In genomic region chr11:92794783-92795182, GRCh38 we compare ENCODE assay signal across 2 cellular contexts.
A peak's percentile ranks its signal among the peaks of the same experiment; 100 is the strongest.
TF ChIP-seq lines count a peak whose summit lies in the region.

No MANE protein-coding gene starts in this region.

TF ChIP-seq in HEK293, 187 proteins besides CTCF, POLR2A, EP300 and RAD21 (continued from another document):
- TF ChIP-seq PRDM6 (tag by site-specific recombination; IDR thresholded peaks at IDR 0.05) (peak; percentile 67), ZNF843 (tag by site-specific recombination; IDR thresholded peaks at IDR 0.05) (peak; percentile 54; the same call in 1 of the 2 replicates), IKZF3 (tag by site-specific recombination; IDR thresholded peaks at IDR 0.05) (peak; percentile 18; the same call in 1 of the 2 replicates)
TF ChIP-seq in HEK293: peak in this region for 5.

TF ChIP-seq in H1, 55 proteins besides CTCF, POLR2A, EP300 and RAD21 (continued from another document):
- TF ChIP-seq FOSL1 (IDR thresholded peaks at IDR 0.05; ENCODE audit: insufficient read depth, low read depth, low read length), result no peak
- TF ChIP-seq ZNF274 (IDR thresholded peaks at IDR 0.05; ENCODE audit: borderline replicate concordance, extremely low read depth, low read length), result no peak
- no peak for TF ChIP-seq CREB1 (IDR thresholded peaks at IDR 0.05)
- TF ChIP-seq JUN (IDR thresholded peaks at IDR 0.05; ENCODE audit: low read depth, low read length), result no peak
- no peak for TF ChIP-seq SP1 (IDR thresholded peaks at IDR 0.05; ENCODE audit: low read depth, low read length)
- no peak for TF ChIP-seq TEAD4 (IDR thresholded peaks at IDR 0.05; ENCODE audit: low read depth, low read length)
- TF ChIP-seq CHD1 (IDR thresholded peaks at IDR 0.05; ENCODE audit: low read depth, low read length), result no peak
- no peak for TF ChIP-seq MAX (IDR thresholded peaks at IDR 0.05)
- no peak for TF ChIP-seq CBX5 (IDR thresholded peaks at IDR 0.05; ENCODE audit: low read depth, low read length)
- TF ChIP-seq JUND (IDR thresholded peaks at IDR 0.05; ENCODE audit: low read length), result no peak
